Comparison of ENCODE assay signal across 1 cellular context in the genomic region with DNA sequence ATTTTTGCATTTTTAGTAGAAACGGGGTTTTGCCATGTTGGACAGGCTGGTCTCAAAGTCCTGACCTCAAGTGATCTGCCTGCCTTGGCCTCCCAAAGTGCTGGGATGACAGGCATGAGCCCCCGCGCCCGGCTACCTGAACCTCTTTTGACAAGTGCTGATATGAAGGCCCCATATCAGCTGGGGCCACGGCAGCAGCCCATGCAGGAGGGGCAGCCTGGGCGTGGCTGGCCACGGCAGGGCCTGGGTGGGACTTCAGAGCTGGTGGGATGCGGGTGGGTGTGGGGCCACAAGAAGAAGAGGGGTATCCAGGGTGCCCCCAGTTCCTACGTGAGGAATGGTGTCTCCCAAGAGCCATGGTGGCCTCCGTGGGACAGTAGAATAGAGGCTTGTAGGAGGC.
TF ChIP-seq lines count a peak whose summit lies in the region.

No MANE protein-coding gene starts in this region.

TF ChIP-seq in H1, 55 proteins besides CTCF, POLR2A, EP300 and RAD21:
- no peak for TF ChIP-seq SAP30 (IDR thresholded peaks at IDR 0.05; ENCODE audit: insufficient read depth, insufficient replicate concordance, low read length)
- TF ChIP-seq YY1 (IDR thresholded peaks at IDR 0.05; ENCODE audit: low read depth, low read length), result no peak
- no peak for TF ChIP-seq HDAC6 (IDR thresholded peaks at IDR 0.05; ENCODE audit: low read depth, low read length)
- TF ChIP-seq TAF7 (optimal IDR thresholded peaks at IDR 0.05; ENCODE audit: borderline replicate concordance, low read depth, low read length), result no peak
- no peak for TF ChIP-seq TCF12 (IDR thresholded peaks at IDR 0.05; ENCODE audit: low read depth, low read length)
- TF ChIP-seq FOSL1 (IDR thresholded peaks at IDR 0.05; ENCODE audit: insufficient read depth, low read depth, low read length), result no peak
- no peak for TF ChIP-seq NANOG (IDR thresholded peaks at IDR 0.05; ENCODE audit: insufficient read depth, low read depth, low read length, poor library complexity, severe bottlenecking)
- no peak for TF ChIP-seq KDM1A (IDR thresholded peaks at IDR 0.05; ENCODE audit: borderline replicate concordance, low read length)
- no peak for TF ChIP-seq RXRA (IDR thresholded peaks at IDR 0.05; ENCODE audit: insufficient read depth, low read depth, low read length)
- TF ChIP-seq EGR1 (IDR thresholded peaks at IDR 0.05; ENCODE audit: borderline replicate concordance, low read depth, low read length), result no peak
- no peak for TF ChIP-seq ASH2L (IDR thresholded peaks at IDR 0.05; ENCODE audit: low read length)
- TF ChIP-seq CHD1 (IDR thresholded peaks at IDR 0.05; ENCODE audit: low read depth, low read length), result no peak
- no peak for TF ChIP-seq KDM4A (IDR thresholded peaks at IDR 0.05; ENCODE audit: low read depth, low read length, severe bottlenecking)
- no peak for TF ChIP-seq CTBP2 (IDR thresholded peaks at IDR 0.05; ENCODE audit: borderline replicate concordance, insufficient read depth, insufficient read length, low read length)
- TF ChIP-seq BCL11A (IDR thresholded peaks at IDR 0.05; ENCODE audit: low read depth in 2 of 2, low read length in 2 of 2), result no peak
- TF ChIP-seq MAFK (IDR thresholded peaks at IDR 0.05; ENCODE audit: low read depth, low read length), result no peak
- TF ChIP-seq CEBPB (IDR thresholded peaks at IDR 0.05; ENCODE audit: low read depth, low read length), result no peak
